ENCODE assay signal across 25 cellular contexts in genomic region chr7:155709453-155709852, GRCh38.
DNase-seq lines count a peak whose midpoint lies in the region; ATAC-seq and TF ChIP-seq lines count a peak whose summit lies in the region.
"Had no signal": no experiment of that assay in that cellular context is flagged by ENCODE, and none has a peak within 500 bp of the region (broad histone marks: within the 10 kb centered on the region; RNA-seq: fewer than 3 reads in every experiment).

No MANE protein-coding gene starts in this region.

- H3K27me3 ChIP-seq in MM.1S (replicated peaks; ENCODE audit: insufficient read depth, low read length), result no peaks in the 10 kb centered on the region
- H3K27me3 ChIP-seq: dorsolateral prefrontal cortex had no signal

- H3K4me3 ChIP-seq in MM.1S (ENCODE audit: low read length), result no peak overlapping the region
- H3K4me3 ChIP-seq: dorsolateral prefrontal cortex, left ventricle myocardium inferior, prostate gland, skin epidermis had no signal

- no peaks in the 10 kb centered on the region for H3K27me3 Mint-ChIP-seq in activated CD8-positive, alpha-beta memory T cell treated with anti-CD3 and anti-CD28 coated beads, Interleukin-2, amount 10 ng/mL, durations not matched to agents 7 days and 5 days
- no peaks in the 10 kb centered on the region for H3K27me3 Mint-ChIP-seq in T-helper 2 cell treated with Interferon-gamma antibody and Interleukin-4, amounts not matched to agents 5 μg/mL and 100 μg/mL, for 36 hours (ENCODE audit: low read depth)
- H3K27me3 Mint-ChIP-seq: stimulated activated naive CD8-positive, alpha-beta T cell treated with anti-CD3 and anti-CD28 coated beads, Interleukin-15, amount 100 ng/mL, for 72 hours; T-cell; type B pancreatic cell had no signal

- H4K20me1 ChIP-seq in MM.1S (ENCODE audit: insufficient read depth, low read length), result peaks cover 18% of the 10 kb centered on the region; the same call in 1 of the 2 replicates

- H3K79me2 ChIP-seq in MM.1S (ENCODE audit: low read length), result peaks cover 75% of the 10 kb centered on the region

- H3K27ac ChIP-seq in MM.1S (ENCODE audit: low read length), result no peak overlapping the region
- H3K27ac ChIP-seq: epithelial cell of prostate, left ventricle myocardium inferior, prostate gland, skin epidermis had no signal

- H3K4me3 Mint-ChIP-seq in activated CD8-positive, alpha-beta memory T cell treated with anti-CD3 and anti-CD28 coated beads, Interleukin-2, amount 10 ng/mL, durations not matched to agents 7 days and 5 days, result no peak overlapping the region
- H3K4me3 Mint-ChIP-seq in T-helper 2 cell treated with Interferon-gamma antibody and Interleukin-4, amounts not matched to agents 5 μg/mL and 100 μg/mL, for 36 hours, result no peak overlapping the region
- H3K4me3 Mint-ChIP-seq: stimulated activated naive CD8-positive, alpha-beta T cell treated with anti-CD3 and anti-CD28 coated beads, Interleukin-15, amount 100 ng/mL, for 72 hours; T-cell; type B pancreatic cell had no signal

- H3K9me3 Mint-ChIP-seq in activated CD8-positive, alpha-beta memory T cell treated with anti-CD3 and anti-CD28 coated beads, Interleukin-2, amount 10 ng/mL, durations not matched to agents 7 days and 5 days (ENCODE audit: low read depth), result no peaks in the 10 kb centered on the region
- H3K9me3 Mint-ChIP-seq in T-helper 2 cell treated with Interferon-gamma antibody and Interleukin-4, amounts not matched to agents 5 μg/mL and 100 μg/mL, for 36 hours, result no peaks in the 10 kb centered on the region
- H3K9me3 Mint-ChIP-seq: stimulated activated naive CD8-positive, alpha-beta T cell treated with anti-CD3 and anti-CD28 coated beads, Interleukin-15, amount 100 ng/mL, for 72 hours; T-cell; type B pancreatic cell had no signal

- H3K4me1 Mint-ChIP-seq in activated CD8-positive, alpha-beta memory T cell treated with anti-CD3 and anti-CD28 coated beads, Interleukin-2, amount 10 ng/mL, durations not matched to agents 7 days and 5 days, result no peaks in the 10 kb centered on the region
- H3K4me1 Mint-ChIP-seq in T-helper 2 cell treated with Interferon-gamma antibody and Interleukin-4, amounts not matched to agents 5 μg/mL and 100 μg/mL, for 36 hours (ENCODE audit: low read depth), result peaks cover 5% of the 10 kb centered on the region

- no peak overlapping the region for H3K4me2 ChIP-seq in MM.1S (ENCODE audit: low read depth, low read length)

- no peaks in the 10 kb centered on the region for H3K9me2 ChIP-seq in MM.1S (replicated peaks; ENCODE audit: insufficient read depth, low read length)

- no peaks in the 10 kb centered on the region for H3K9me3 ChIP-seq in MM.1S (replicated peaks; ENCODE audit: insufficient read depth, low read length)
- H3K9me3 ChIP-seq: left ventricle myocardium inferior, prostate gland had no signal

- DNase-seq in MM.1S (peak; percentile 6), left lobe of liver (ENCODE audit: low spot score) (no peak), COLO668 (lab: John Stamatoyannopoulos, UW; ENCODE audit: unreplicated experiment) (no peak)
- DNase-seq in activated CD8-positive, alpha-beta memory T cell treated with anti-CD3 and anti-CD28 coated beads, Interleukin-2, amount 10 ng/mL, durations not matched to agents 7 days and 5 days, result no peak
- no peak for DNase-seq in T-helper 2 cell treated with Interferon-gamma antibody and Interleukin-4, amounts not matched to agents 5 μg/mL and 100 μg/mL, for 36 hours (ENCODE audit: low spot score)
- DNase-seq: activated CD4-positive, alpha-beta T cell treated with anti-CD3 and anti-CD28 coated beads, Interleukin-2, amount 50 U/mL, for 1 hour; activated gamma-delta T cell treated with Interleukin-2 at 50 U/mL for 16 hours; C1 segment of cervical spinal cord; caudate nucleus; DMS 273 treated with DMSO at 0.1 percent for 48 hours; dorsolateral prefrontal cortex; left ventricle myocardium inferior; NCI-H526 treated with DMSO at 0.1 percent for 48 hours; SHP77; stimulated activated CD4-positive, alpha-beta T cell treated with anti-CD3 and anti-CD28 coated beads, Interleukin-4, amount 100 ng/mL, for 1 hour; stimulated activated naive CD8-positive, alpha-beta T cell treated with anti-CD3 and anti-CD28 coated beads, Interleukin-15, amount 100 ng/mL, for 72 hours; T-cell had no signal

- TF ChIP-seq CTCF in MM.1S (IDR thresholded peaks at IDR 0.05; ENCODE audit: low read length), result no peak

- no peaks in the 10 kb centered on the region for H3K4me1 ChIP-seq in MM.1S (ENCODE audit: low read length)
- H3K4me1 ChIP-seq: prostate gland had no signal

- H3F3A ChIP-seq in MM.1S (ENCODE audit: insufficient read depth, low read length), result no peaks in the 10 kb centered on the region

- CTCF ChIA-PET in activated CD8-positive, alpha-beta memory T cell treated with anti-CD3 and anti-CD28 coated beads, Interleukin-2, amount 10 ng/mL, durations not matched to agents 7 days and 5 days (lab: Charles Lee), result interaction anchor here (1.1 to 1.2 kb wide), 2 partner anchors 58 to 111 kb away, joined by 4 read pairs; no protein-coding TSS in a partner anchor

- H3K9ac ChIP-seq in MM.1S (ENCODE audit: low read length), result no peak overlapping the region

- no peak overlapping the region for H3K27ac Mint-ChIP-seq in activated CD8-positive, alpha-beta memory T cell treated with anti-CD3 and anti-CD28 coated beads, Interleukin-2, amount 10 ng/mL, durations not matched to agents 7 days and 5 days
- no peak overlapping the region for H3K27ac Mint-ChIP-seq in T-helper 2 cell treated with Interferon-gamma antibody and Interleukin-4, amounts not matched to agents 5 μg/mL and 100 μg/mL, for 36 hours
- H3K27ac Mint-ChIP-seq: stimulated activated naive CD8-positive, alpha-beta T cell treated with anti-CD3 and anti-CD28 coated beads, Interleukin-15, amount 100 ng/mL, for 72 hours; T-cell; type B pancreatic cell had no signal

- peaks cover 14% of the 10 kb centered on the region for H3K36me3 ChIP-seq in MM.1S (replicated peaks; ENCODE audit: insufficient read depth, low read length)
- H3K36me3 ChIP-seq: prostate gland had no signal

- peak; percentile 68 for ATAC-seq in GM18909 (IDR thresholded peaks at IDR 0.05; ENCODE audit: poor library complexity, unreplicated experiment)
- ATAC-seq in GM21825 (IDR thresholded peaks at IDR 0.05; ENCODE audit: unreplicated experiment), result peak; percentile 60
- ATAC-seq in left lobe of liver, result peak; percentile 72
- no peak for ATAC-seq in activated CD8-positive, alpha-beta memory T cell treated with anti-CD3 and anti-CD28 coated beads, Interleukin-2, amount 10 ng/mL, durations not matched to agents 7 days and 5 days
- ATAC-seq in HG03039 (IDR thresholded peaks at IDR 0.05; ENCODE audit: unreplicated experiment), result no peak
- ATAC-seq: HCT116; stimulated activated naive CD8-positive, alpha-beta T cell treated with anti-CD3 and anti-CD28 coated beads, Interleukin-15, amount 100 ng/mL, for 72 hours; T-cell had no signal

- H3K36me3 Mint-ChIP-seq in activated CD8-positive, alpha-beta memory T cell treated with anti-CD3 and anti-CD28 coated beads, Interleukin-2, amount 10 ng/mL, durations not matched to agents 7 days and 5 days, result peaks cover 26% of the 10 kb centered on the region
- H3K36me3 Mint-ChIP-seq in T-helper 2 cell treated with Interferon-gamma antibody and Interleukin-4, amounts not matched to agents 5 μg/mL and 100 μg/mL, for 36 hours (ENCODE audit: low read depth), result peaks cover 46% of the 10 kb centered on the region

- no peak overlapping the region for H2AFZ ChIP-seq in MM.1S (ENCODE audit: low read length)

Comparison
In these comparisons a context has a peak if more than half of its experiments do, and no peak if none do; other contexts are left out.
1. ATAC-seq: peak in GM18909 (single experiment), GM21825 (single experiment) and left lobe of liver (single experiment); none in activated CD8-positive, alpha-beta memory T cell treated with anti-CD3 and anti-CD28 coated beads, Interleukin-2, amount 10 ng/mL, durations not matched to agents 7 days and 5 days (single experiment) and HG03039 (single experiment).